Comparison of ENCODE assay signal across 8 cellular contexts in genomic region chr2:12501469-12502147, GRCh38.
DNase-seq lines count a peak whose midpoint lies in the region; ATAC-seq and TF ChIP-seq lines count a peak whose summit lies in the region.

No MANE protein-coding gene starts in this region.

- H3K27ac ChIP-seq in A673 (ENCODE audit: low read depth, low read length, poor library complexity, severe bottlenecking): no peak overlapping the region
- no peak overlapping the region for H3K27ac ChIP-seq in tibial artery

- peaks cover 92 to 97% of the 10 kb centered on the region in 2 donors for H3K4me1 Mint-ChIP-seq in immature natural killer cell

- DNase-seq in A673 (ENCODE audit: low spot score): peak; percentile 24
- DNase-seq in activated CD8-positive, alpha-beta memory T cell treated with anti-CD3 and anti-CD28 coated beads for 24 hours: peak; percentile 81
- peak; percentile 57 to 62 (median 58) for DNase-seq in immature natural killer cell
- DNase-seq in tibial artery: peak; percentile 61 to 68
- no peak for DNase-seq in anterior cingulate cortex (lab: John Stamatoyannopoulos, UW)
- DNase-seq in HAP-1 (ENCODE audit: low spot score in 2 of 2): no peak

- ATAC-seq in GM19467 (IDR thresholded peaks at IDR 0.05; ENCODE audit: unreplicated experiment) (peak; percentile 87), HG03521 (IDR thresholded peaks at IDR 0.05; ENCODE audit: unreplicated experiment) (peak; percentile 93)

- H3K9me3 ChIP-seq in A673 (ENCODE audit: low read depth, low read length, poor library complexity, severe bottlenecking) (no peaks in the 10 kb centered on the region), tibial artery (no peaks in the 10 kb centered on the region), HAP-1 (no peaks in the 10 kb centered on the region)

- H3K4me3 Mint-ChIP-seq in immature natural killer cell: peak overlapping the region; percentile 74 to 86 (median 84)

- in situ Hi-C loops in HAP-1 (cut with MboI; ENCODE audit: low sequenced_read_pairs): no loop called here

- H3K27me3 ChIP-seq in A673 (replicated peaks; ENCODE audit: insufficient read depth, low read depth, low read length, poor library complexity): no peaks in the 10 kb centered on the region
- no peaks in the 10 kb centered on the region for H3K27me3 ChIP-seq in tibial artery
- H3K27me3 ChIP-seq in HAP-1 (ENCODE audit: low read depth): no peaks in the 10 kb centered on the region

- POLR2A ChIA-PET in A673 (lab: Charles Lee; ENCODE audit: low non-redundant PET): no interaction called here

- no peaks in the 10 kb centered on the region for H3K4me1 ChIP-seq in A673 (ENCODE audit: insufficient read depth, low read length, poor library complexity, severe bottlenecking)
- no peaks in the 10 kb centered on the region for H3K4me1 ChIP-seq in tibial artery
- H3K4me1 ChIP-seq in HAP-1: no peaks in the 10 kb centered on the region

- CTCF ChIA-PET in A673 (lab: Charles Lee): no interaction called here

- intact Hi-C loops in A673 (cut with micrococcal nuclease; ENCODE audit: unreplicated experiment): no loop called here
- intact Hi-C loops in tibial artery (cut with DNase I; ENCODE audit: low total_unique reads): no loop called here

- no TSS peak for BruUV-seq in A673 (replicated peaks; lab: Mats Ljungman, UMichigan)

- no peak for TF ChIP-seq CTCF in A673 (conservative IDR thresholded peaks at IDR 0.05; ENCODE audit: low read depth, low read length)
- no peak for TF ChIP-seq CTCF in tibial artery (IDR thresholded peaks at IDR 0.05)

- H3K9me3 Mint-ChIP-seq in immature natural killer cell: no peaks in the 10 kb centered on the region

- H3K36me3 ChIP-seq in A673 (ENCODE audit: insufficient read depth, low read length, poor library complexity, severe bottlenecking) (no peaks in the 10 kb centered on the region), tibial artery (no peaks in the 10 kb centered on the region), HAP-1 (replicated peaks) (no peaks in the 10 kb centered on the region)

- peak overlapping the region; percentile 87 to 97 (median 95) for H3K27ac Mint-ChIP-seq in immature natural killer cell

- peaks cover 0 to 3% (median 0%) of the 10 kb centered on the region in 3 donors for H3K36me3 Mint-ChIP-seq in immature natural killer cell

- H3K4me3 ChIP-seq in A673 (ENCODE audit: low read depth, low read length, poor library complexity, severe bottlenecking) (no peak overlapping the region), tibial artery (no peak overlapping the region), HAP-1 (no peak overlapping the region)

- H3K27me3 Mint-ChIP-seq in immature natural killer cell (ENCODE audit: low read depth in 3 of 3): peaks cover 0 to 1% (median 0%) of the 10 kb centered on the region in 3 donors

Comparison
In these comparisons a context has a peak if more than half of its experiments do, and no peak if none do; other contexts are left out.
1. DNase-seq: peak in A673 (single experiment), activated CD8-positive, alpha-beta memory T cell treated with anti-CD3 and anti-CD28 coated beads for 24 hours (single experiment), immature natural killer cell (3 of 3) and tibial artery (2 of 2); none in anterior cingulate cortex (0 of 58) and HAP-1 (0 of 2).